8 cellular contexts compared by ENCODE assay signal in the genomic region with DNA sequence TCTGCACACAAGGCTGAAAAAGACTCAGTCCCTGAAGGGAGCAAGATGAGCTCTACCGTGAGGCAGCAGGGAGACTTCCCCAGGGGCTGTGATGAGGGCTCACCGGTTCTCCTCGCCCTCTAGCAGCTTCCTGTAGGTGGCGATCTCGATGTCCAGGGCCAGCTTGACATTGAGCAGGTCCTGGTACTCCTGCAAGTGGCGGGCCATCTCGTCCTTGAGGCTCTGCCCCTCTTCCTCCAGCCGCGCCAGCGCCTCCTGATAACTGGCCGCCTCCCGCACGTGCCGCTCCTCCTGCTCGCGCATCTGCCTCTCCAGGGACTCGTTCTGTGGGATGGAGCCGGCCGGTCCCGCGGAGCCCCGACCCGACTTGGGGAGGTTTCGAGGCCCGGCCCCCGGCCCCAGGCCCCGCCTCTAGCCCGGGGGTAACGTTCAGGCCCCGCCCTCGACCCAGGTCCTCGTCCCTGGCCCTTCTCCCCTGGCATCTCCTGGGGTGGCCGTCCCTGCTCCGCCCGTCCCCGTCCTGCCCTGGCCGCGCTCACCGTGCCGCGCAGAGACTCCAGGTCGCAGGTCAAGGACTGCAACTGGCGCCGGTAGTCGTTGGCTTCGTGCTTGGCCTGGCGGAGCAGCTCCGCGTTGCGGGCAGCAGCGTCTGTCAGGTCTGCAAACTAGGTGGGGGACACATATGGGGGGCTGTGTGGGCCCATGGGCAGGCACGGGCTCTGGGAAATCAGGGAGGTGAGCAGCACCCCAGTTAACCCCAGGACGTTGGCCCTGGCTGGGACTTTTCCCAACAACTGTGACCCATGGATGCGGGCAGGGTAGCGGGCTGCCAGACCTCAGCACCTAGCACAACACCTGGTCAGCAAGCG. TPM values are rescaled to one million over a fixed set of nuclear protein-coding genes. Genes with fewer than 3 reads are reported as not detected.
DNase-seq lines count a peak whose midpoint lies in the region; ATAC-seq and TF ChIP-seq lines count a peak whose summit lies in the region.

No MANE protein-coding gene starts in this region.

- peaks cover 32% of the 10 kb centered on the region for H3K27me3 Mint-ChIP-seq in CD4-positive, CD25-positive, alpha-beta regulatory T cell

- H3K36me3 Mint-ChIP-seq in CD4-positive, CD25-positive, alpha-beta regulatory T cell = no peaks in the 10 kb centered on the region

- peaks cover 3% of the 10 kb centered on the region for H3K27me3 ChIP-seq in CD4-positive, CD25-positive, alpha-beta regulatory T cell (ENCODE audit: control insufficient read depth, insufficient read depth, low read length)
- peaks cover 5% of the 10 kb centered on the region for H3K27me3 ChIP-seq in kidney epithelial cell (ENCODE audit: control insufficient read depth, insufficient read depth, low read length)

- H3K4me3 ChIP-seq in CD4-positive, CD25-positive, alpha-beta regulatory T cell (ENCODE audit: low read depth, low read length) = no peak overlapping the region
- H3K4me3 ChIP-seq in HFF-Myc (replicated peaks; ENCODE audit: low read depth, low read length) = no peak overlapping the region
- H3K4me3 ChIP-seq in kidney epithelial cell (ENCODE audit: low read depth, low read length) = no peak overlapping the region

- peaks cover 0 to 16% (median 9%) of the 10 kb centered on the region in 4 donors for H3K4me1 Mint-ChIP-seq in CD4-positive, CD25-positive, alpha-beta regulatory T cell

- no peak overlapping the region for H3K27ac ChIP-seq in CD4-positive, CD25-positive, alpha-beta regulatory T cell (ENCODE audit: insufficient read depth, low read length, poor library complexity, severe bottlenecking)

- H3K4me3 Mint-ChIP-seq in CD4-positive, CD25-positive, alpha-beta regulatory T cell = peak overlapping the region in 3 of 4 donors; percentile 58 to 72 (median 72)

- H3K27ac Mint-ChIP-seq in CD4-positive, CD25-positive, alpha-beta regulatory T cell = no peak overlapping the region

- no peaks in the 10 kb centered on the region for H3K9me3 Mint-ChIP-seq in CD4-positive, CD25-positive, alpha-beta regulatory T cell

- peaks cover 7% of the 10 kb centered on the region for H3K4me1 ChIP-seq in CD4-positive, CD25-positive, alpha-beta regulatory T cell (ENCODE audit: control insufficient read depth, insufficient read depth, low read length, poor library complexity, severe bottlenecking)

- DNase-seq in CD4-positive, CD25-positive, alpha-beta regulatory T cell = peak; percentile 33 to 61 (median 41)
- DNase-seq in HFF-Myc (ENCODE audit: extremely low read depth, low read depth) = no peak
- peak; percentile 28 for DNase-seq in UCSD-AML1 (lab: John Stamatoyannopoulos, UW; ENCODE audit: unreplicated experiment)
- peak; percentile 25 for DNase-seq in central memory CD4-positive, alpha-beta T cell
- no peak for DNase-seq in kidney epithelial cell (ENCODE audit: low read depth)
- DNase-seq in stimulated activated CD4-positive, alpha-beta T cell treated with anti-CD3 and anti-CD28 coated beads, Interleukin-4, amount 100 ng/mL, for 24 hours = peak; percentile 57
- DNase-seq in RKO (ENCODE audit: low spot score) = no peak

- H3K9me3 ChIP-seq in CD4-positive, CD25-positive, alpha-beta regulatory T cell (ENCODE audit: control insufficient read depth in 2 of 2, low read length in 2 of 2) = no peaks in the 10 kb centered on the region

- no peaks in the 10 kb centered on the region for H3K36me3 ChIP-seq in CD4-positive, CD25-positive, alpha-beta regulatory T cell (ENCODE audit: control insufficient read depth, insufficient read depth, low read length)
- H3K36me3 ChIP-seq in kidney epithelial cell (ENCODE audit: control insufficient read depth, insufficient read depth, low read length) = no peaks in the 10 kb centered on the region

- TF ChIP-seq CTCF in HFF-Myc (IDR thresholded peaks at IDR 0.05; ENCODE audit: low read depth, low read length, missing control alignments) (peak; percentile 56), kidney epithelial cell (IDR thresholded peaks at IDR 0.05; ENCODE audit: insufficient read depth, low read length, poor library complexity, severe bottlenecking) (peak; percentile 76)

- ATAC-seq in CD4-positive, CD25-positive, alpha-beta regulatory T cell (ENCODE audit: low read depth in 2 of 2) = peak; percentile 58 to 60
- no peak for ATAC-seq in GM19351 (IDR thresholded peaks at IDR 0.05; ENCODE audit: unreplicated experiment)

RNA-seq across cellular contexts. Expression of gene GFAP, which starts 3.9 kb away (rescaled TPM):
- total RNA-seq in CD4-positive, CD25-positive, alpha-beta regulatory T cell = not detected
- not detected for polyA plus RNA-seq in CD4-positive, CD25-positive, alpha-beta regulatory T cell
- total RNA-seq in kidney epithelial cell = not detected in 2 replicates

RNA-seq across cellular contexts. Expression of gene EFTUD2, which starts 12.1 kb away (rescaled TPM):
- total RNA-seq in CD4-positive, CD25-positive, alpha-beta regulatory T cell = 111 TPM
- 10 to 100 TPM; 58.8 to 86.7 (median 73.5) TPM for polyA plus RNA-seq in CD4-positive, CD25-positive, alpha-beta regulatory T cell
- 98.4 and 103 TPM in 2 replicates for total RNA-seq in kidney epithelial cell

RNA-seq across cellular contexts. Expression of gene KIF18B, which starts 36.2 kb away (rescaled TPM):
- total RNA-seq in CD4-positive, CD25-positive, alpha-beta regulatory T cell = 0.52 TPM
- polyA plus RNA-seq in CD4-positive, CD25-positive, alpha-beta regulatory T cell = under 1 TPM in 3 of 4 donors, not detected in 1; 0.19 to 0.60 (median 0.23) TPM
- total RNA-seq in kidney epithelial cell = 1.4 and 2.8 TPM in 2 replicates

RNA-seq across cellular contexts. Expression of gene C1QL1, which starts 56.7 kb away (rescaled TPM):
- not detected for total RNA-seq in CD4-positive, CD25-positive, alpha-beta regulatory T cell
- not detected for polyA plus RNA-seq in CD4-positive, CD25-positive, alpha-beta regulatory T cell
- 0.08 TPM in 1 of 2 replicates, not detected in the other for total RNA-seq in kidney epithelial cell

Comparison
In these comparisons a context has a peak if more than half of its experiments do, and no peak if none do; other contexts are left out.
1. DNase-seq: peak in CD4-positive, CD25-positive, alpha-beta regulatory T cell (3 of 3), UCSD-AML1 (single experiment), central memory CD4-positive, alpha-beta T cell (single experiment) and stimulated activated CD4-positive, alpha-beta T cell treated with anti-CD3 and anti-CD28 coated beads, Interleukin-4, amount 100 ng/mL, for 24 hours (single experiment); none in HFF-Myc (single experiment), kidney epithelial cell (single experiment) and RKO (single experiment).